In the genomic region with DNA sequence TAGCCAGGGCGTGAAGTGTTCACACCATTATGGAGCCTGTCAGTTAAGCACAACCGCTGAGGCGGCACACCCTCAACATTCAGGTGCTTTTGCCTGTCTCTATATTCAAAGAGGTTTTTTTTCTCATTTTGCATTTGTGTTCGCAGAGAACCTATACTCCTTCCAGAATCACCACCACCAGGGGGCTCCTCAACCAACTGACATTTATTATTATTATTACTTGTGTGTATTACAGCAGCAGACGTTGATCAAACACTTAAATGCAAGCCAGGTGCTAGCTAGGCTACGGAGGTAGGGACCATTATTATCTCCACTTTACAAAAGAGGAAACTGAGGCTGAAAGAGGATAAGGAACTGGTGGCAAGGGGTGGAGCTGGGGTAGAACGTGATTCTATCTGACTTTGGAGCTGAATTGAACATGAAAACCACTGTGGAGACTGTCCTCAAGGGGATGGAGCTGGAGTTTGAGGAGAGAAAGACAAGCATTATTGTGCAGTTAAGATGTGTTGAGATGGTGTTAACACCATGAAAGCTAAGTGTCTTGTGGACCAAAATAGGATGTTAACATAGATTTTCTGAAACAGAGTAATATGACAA, we compare ENCODE assay signal across 8 cellular contexts.
DNase-seq lines count a peak whose midpoint lies in the region; ATAC-seq and TF ChIP-seq lines count a peak whose summit lies in the region.

No MANE protein-coding gene starts in this region.

- TF ChIP-seq POLR2A in thyroid gland (IDR thresholded peaks at IDR 0.05): no peak

- ATAC-seq in SK-N-SH treated with all-trans-retinoic acid at 6 μM for 48 hours (peak; percentile 83), aorta (ENCODE audit: low FRiP score) (no peak), GM18520 (IDR thresholded peaks at IDR 0.05; ENCODE audit: unreplicated experiment) (no peak)

- 70% methylated on average over 7 of the region's 7 CpGs for WGBS in thyroid gland, 2 donors
- WGBS in aorta, 2 donors: 50 to 64% methylated on average over 7 of the region's 7 CpGs

- in situ Hi-C loops in ACHN (cut with HindIII; ENCODE audit: low pct_ligation_motif_present, low pct_unique_long_range_greater_than_20kb, low sequenced_read_pairs): no loop called here

- no peaks in the 10 kb centered on the region for H3K27me3 ChIP-seq in thyroid gland
- H3K27me3 ChIP-seq in aorta (ENCODE audit: control insufficient read depth in 1 of 2, insufficient read depth in 2 of 2, low read length in 1 of 2): no peaks in the 10 kb centered on the region

- intact Hi-C loops in thyroid gland (cut with DNase I) (no loop called here), aorta (cut with DNase I) (no loop called here)

- no peaks in the 10 kb centered on the region for H3K36me3 ChIP-seq in thyroid gland
- H3K36me3 ChIP-seq in aorta (ENCODE audit: control insufficient read depth in 1 of 2, insufficient read depth in 2 of 2, low read length in 1 of 2): no peaks in the 10 kb centered on the region

- H3K9me3 ChIP-seq in thyroid gland (no peaks in the 10 kb centered on the region), aorta (ENCODE audit: control insufficient read depth, low read length) (no peaks in the 10 kb centered on the region)

- no peaks in the 10 kb centered on the region for H3K4me1 ChIP-seq in thyroid gland
- H3K4me1 ChIP-seq in aorta (ENCODE audit: control insufficient read depth in 1 of 2, insufficient read depth in 2 of 2, low read length in 2 of 2): no peaks in the 10 kb centered on the region

- H3K27ac ChIP-seq in thyroid gland: no peak overlapping the region
- no peak overlapping the region for H3K27ac ChIP-seq in aorta (ENCODE audit: low read depth in 1 of 2, low read length in 2 of 2)

- no peak overlapping the region for H3K4me3 ChIP-seq in GM12865 (ENCODE audit: low read depth, low read length)
- no peak overlapping the region for H3K4me3 ChIP-seq in thyroid gland (replicated peaks in 1 of 3)
- no peak overlapping the region for H3K4me3 ChIP-seq in aorta (ENCODE audit: low read length in 2 of 2)

- DNase-seq in ACHN (peak; percentile 45), GM12865 (ENCODE audit: low read depth) (peak; percentile 31), glomerular endothelial cell (ENCODE audit: extremely low read depth, low read depth, low spot score) (peak; percentile 14), thyroid gland (peak; percentile 22 to 28), aorta (no peak)
- no peak for DNase-seq in central memory CD4-positive, alpha-beta T cell

- TF ChIP-seq CTCF in GM12865 (IDR thresholded peaks at IDR 0.05; ENCODE audit: insufficient read depth, low read depth, low read length, missing control alignments): peak; percentile 36
- TF ChIP-seq CTCF in thyroid gland (IDR thresholded peaks at IDR 0.05): peak in 4 of 6 experiments; percentile 10 to 49 (median 36)

TF ChIP-seq in SK-N-SH treated with all-trans-retinoic acid at 6 μM for 48 hours, 23 proteins besides CTCF, POLR2A, EP300 and RAD21:
- TF ChIP-seq, protein P1, sequence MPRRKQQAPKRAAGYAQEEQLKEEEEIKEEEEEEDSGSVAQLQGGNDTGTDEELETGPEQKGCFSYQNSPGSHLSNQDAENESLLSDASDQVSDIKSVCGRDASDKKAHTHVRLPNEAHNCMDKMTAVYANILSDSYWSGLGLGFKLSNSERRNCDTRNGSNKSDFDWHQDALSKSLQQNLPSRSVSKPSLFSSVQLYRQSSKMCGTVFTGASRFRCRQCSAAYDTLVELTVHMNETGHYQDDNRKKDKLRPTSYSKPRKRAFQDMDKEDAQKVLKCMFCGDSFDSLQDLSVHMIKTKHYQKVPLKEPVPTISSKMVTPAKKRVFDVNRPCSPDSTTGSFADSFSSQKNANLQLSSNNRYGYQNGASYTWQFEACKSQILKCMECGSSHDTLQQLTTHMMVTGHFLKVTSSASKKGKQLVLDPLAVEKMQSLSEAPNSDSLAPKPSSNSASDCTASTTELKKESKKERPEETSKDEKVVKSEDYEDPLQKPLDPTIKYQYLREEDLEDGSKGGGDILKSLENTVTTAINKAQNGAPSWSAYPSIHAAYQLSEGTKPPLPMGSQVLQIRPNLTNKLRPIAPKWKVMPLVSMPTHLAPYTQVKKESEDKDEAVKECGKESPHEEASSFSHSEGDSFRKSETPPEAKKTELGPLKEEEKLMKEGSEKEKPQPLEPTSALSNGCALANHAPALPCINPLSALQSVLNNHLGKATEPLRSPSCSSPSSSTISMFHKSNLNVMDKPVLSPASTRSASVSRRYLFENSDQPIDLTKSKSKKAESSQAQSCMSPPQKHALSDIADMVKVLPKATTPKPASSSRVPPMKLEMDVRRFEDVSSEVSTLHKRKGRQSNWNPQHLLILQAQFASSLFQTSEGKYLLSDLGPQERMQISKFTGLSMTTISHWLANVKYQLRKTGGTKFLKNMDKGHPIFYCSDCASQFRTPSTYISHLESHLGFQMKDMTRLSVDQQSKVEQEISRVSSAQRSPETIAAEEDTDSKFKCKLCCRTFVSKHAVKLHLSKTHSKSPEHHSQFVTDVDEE (CRISPR knock-in tag; IDR thresholded peaks at IDR 0.05): no peak

Comparison
In these comparisons a context has a peak if more than half of its experiments do, and no peak if none do; other contexts are left out.
1. DNase-seq: peak in ACHN (single experiment), GM12865 (single experiment), glomerular endothelial cell (single experiment) and thyroid gland (2 of 2); none in aorta (0 of 2) and central memory CD4-positive, alpha-beta T cell (single experiment).